Comparison of ENCODE assay signal across 1 cellular context in the genomic region with DNA sequence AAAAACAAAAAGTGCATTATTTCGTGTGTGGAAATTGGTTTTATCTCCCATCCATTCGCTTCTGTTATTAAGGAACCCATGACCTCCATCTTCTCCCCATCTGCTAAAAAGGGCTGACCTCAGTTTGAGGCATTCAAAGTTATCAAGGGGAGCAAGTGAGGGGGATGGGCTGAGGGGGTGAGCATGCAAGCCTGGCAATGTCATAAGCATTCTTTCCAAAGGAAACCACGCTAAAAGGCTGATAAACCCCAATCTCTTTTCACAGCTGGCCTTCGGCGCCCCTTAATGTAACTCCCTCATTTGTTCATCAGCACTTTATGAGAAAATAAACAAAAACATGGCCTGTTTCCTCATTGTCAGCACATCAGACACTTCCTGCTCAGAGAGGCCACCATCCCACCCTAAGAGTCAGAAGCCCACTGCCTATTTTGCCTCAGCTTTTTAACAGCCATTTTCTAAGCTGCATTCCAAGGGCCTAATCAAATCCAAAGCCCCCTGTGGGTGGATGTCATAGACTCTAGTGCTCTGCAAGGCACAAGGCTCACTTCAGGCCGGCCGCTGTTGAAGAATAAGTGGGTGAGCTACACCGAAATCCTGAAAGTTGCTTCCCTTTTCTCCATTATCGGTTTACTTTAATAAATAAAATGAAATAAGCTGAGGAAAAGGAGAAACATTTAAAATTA.
TF ChIP-seq lines count a peak whose summit lies in the region.

No MANE protein-coding gene starts in this region.

TF ChIP-seq in WTC11, 78 proteins besides CTCF, POLR2A, EP300 and RAD21 (continued from another document):
- TF ChIP-seq, protein P1, sequence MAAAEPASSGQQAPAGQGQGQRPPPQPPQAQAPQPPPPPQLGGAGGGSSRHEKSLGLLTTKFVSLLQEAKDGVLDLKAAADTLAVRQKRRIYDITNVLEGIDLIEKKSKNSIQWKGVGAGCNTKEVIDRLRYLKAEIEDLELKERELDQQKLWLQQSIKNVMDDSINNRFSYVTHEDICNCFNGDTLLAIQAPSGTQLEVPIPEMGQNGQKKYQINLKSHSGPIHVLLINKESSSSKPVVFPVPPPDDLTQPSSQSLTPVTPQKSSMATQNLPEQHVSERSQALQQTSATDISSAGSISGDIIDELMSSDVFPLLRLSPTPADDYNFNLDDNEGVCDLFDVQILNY (CRISPR knock-in tag; IDR thresholded peaks at IDR 0.05): no peak
- TF ChIP-seq, protein P2, sequence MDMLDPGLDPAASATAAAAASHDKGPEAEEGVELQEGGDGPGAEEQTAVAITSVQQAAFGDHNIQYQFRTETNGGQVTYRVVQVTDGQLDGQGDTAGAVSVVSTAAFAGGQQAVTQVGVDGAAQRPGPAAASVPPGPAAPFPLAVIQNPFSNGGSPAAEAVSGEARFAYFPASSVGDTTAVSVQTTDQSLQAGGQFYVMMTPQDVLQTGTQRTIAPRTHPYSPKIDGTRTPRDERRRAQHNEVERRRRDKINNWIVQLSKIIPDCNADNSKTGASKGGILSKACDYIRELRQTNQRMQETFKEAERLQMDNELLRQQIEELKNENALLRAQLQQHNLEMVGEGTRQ (CRISPR knock-in tag; IDR thresholded peaks at IDR 0.05): no peak
- no peak for TF ChIP-seq CBFB (CRISPR knock-in tag; IDR thresholded peaks at IDR 0.05; ENCODE audit: low read depth)
- TF ChIP-seq RELA (CRISPR knock-in tag; IDR thresholded peaks at IDR 0.05; ENCODE audit: borderline replicate concordance): no peak
